In the genomic region with DNA sequence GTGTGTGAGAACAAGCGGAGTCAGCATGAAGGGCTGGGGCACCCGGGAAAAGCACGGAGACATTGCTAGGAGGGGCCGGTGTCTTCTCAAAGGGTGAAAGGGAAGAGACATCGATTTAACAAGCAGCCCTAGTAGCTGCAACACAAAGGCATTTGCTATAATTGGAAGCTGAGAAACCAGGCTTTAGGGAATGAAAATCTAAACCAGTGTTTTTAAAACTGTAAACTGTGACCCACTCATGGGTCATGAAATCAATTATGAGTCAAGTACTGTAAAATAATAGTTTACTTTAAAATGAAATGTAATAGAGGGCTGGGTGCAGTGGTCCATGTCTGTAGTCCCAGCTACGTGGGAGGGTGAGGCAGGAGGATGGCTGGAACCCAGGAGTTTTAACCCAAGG, we compare ENCODE assay signal across 20 cellular contexts.
DNase-seq lines count a peak whose midpoint lies in the region; ATAC-seq and TF ChIP-seq lines count a peak whose summit lies in the region.
"Had no signal": no experiment of that assay in that cellular context is flagged by ENCODE, and none has a peak within 500 bp of the region (broad histone marks: within the 10 kb centered on the region; RNA-seq: fewer than 3 reads in every experiment).

No MANE protein-coding gene starts in this region.

- H3K14ac ChIP-seq in mesenchymal stem cell (ENCODE audit: low read length in 2 of 2), result no peak overlapping the region

- DNase-seq in NCI-H2107 treated with DMSO at 0.1 percent for 48 hours (lab: John Stamatoyannopoulos, UW; ENCODE audit: unreplicated experiment) (peak; percentile 24), NCI-H2107 (lab: John Stamatoyannopoulos, UW) (no peak), LoVo (ENCODE audit: low spot score) (peak; percentile 20), coronary artery (ENCODE audit: low spot score) (peak; percentile 5), mesenchymal stem cell (no peak), NCI-H1417 treated with DMSO at 0.1 percent for 48 hours (lab: John Stamatoyannopoulos, UW) (no peak), T-helper 17 cell (no peak)
- DNase-seq: 8988T, Caco-2, DMS53, NCI-H1105 treated with DMSO at 0.1 percent for 48 hours, NCI-H187 treated with DMSO at 0.1 percent for 48 hours, NCI-H345, NCI-H69, PC-9 had no signal

- H3K36me3 Mint-ChIP-seq in T-helper 17 cell (ENCODE audit: low read depth), result peaks cover 6% of the 10 kb centered on the region

- H3K4me1 Mint-ChIP-seq in T-helper 17 cell, result peaks cover 5% of the 10 kb centered on the region

- H3K27ac Mint-ChIP-seq in T-helper 17 cell, result no peak overlapping the region
- H3K27ac Mint-ChIP-seq: CD14-positive monocyte, GM23338 had no signal

- no peak overlapping the region for H2BK120ac ChIP-seq in mesenchymal stem cell (ENCODE audit: low read depth, low read length)

- H3K36me3 ChIP-seq in mesenchymal stem cell (ENCODE audit: control insufficient read depth in 1 of 2, insufficient read depth in 2 of 2, low read depth in 1 of 2, low read length in 2 of 2), result no peaks in the 10 kb centered on the region

- no peak overlapping the region for H2BK12ac ChIP-seq in mesenchymal stem cell (ENCODE audit: low read length in 2 of 2)

- H2BK15ac ChIP-seq in mesenchymal stem cell (ENCODE audit: low read depth, poor library complexity, severe bottlenecking), result peak overlapping the region; percentile 67

- no peaks in the 10 kb centered on the region for H3K27me3 Mint-ChIP-seq in T-helper 17 cell

- H3K27me3 ChIP-seq in mesenchymal stem cell (ENCODE audit: control insufficient read depth in 1 of 2, insufficient read depth in 1 of 2, low read length in 2 of 2), result no peaks in the 10 kb centered on the region

- no peak overlapping the region for H2BK5ac ChIP-seq in mesenchymal stem cell (ENCODE audit: low read depth, low read length, poor library complexity, severe bottlenecking)

- H3K79me1 ChIP-seq in mesenchymal stem cell (replicated peaks; ENCODE audit: low read length, poor library complexity, severe bottlenecking), result no peaks in the 10 kb centered on the region

- peaks cover 14% of the 10 kb centered on the region for H3K4me1 ChIP-seq in mesenchymal stem cell (ENCODE audit: control insufficient read depth, insufficient read depth, low read depth, low read length)
- H3K4me1 ChIP-seq: Caco-2 had no signal

- no peak for ATAC-seq in GM18907 (IDR thresholded peaks at IDR 0.05; ENCODE audit: unreplicated experiment)
- ATAC-seq in T-helper 17 cell, result no peak
- ATAC-seq: GM12878, GM23338, K562 had no signal

- H3K4me3 ChIP-seq in coronary artery (no peak overlapping the region), mesenchymal stem cell (ENCODE audit: insufficient read depth in 1 of 2, low read depth in 1 of 2, low read length in 2 of 2) (peak overlapping the region in 1 of 2 experiments; percentile 48)
- H3K4me3 ChIP-seq: GM12878, GM23338, K562, PC-9 had no signal

- no peak overlapping the region for H2AK5ac ChIP-seq in mesenchymal stem cell (ENCODE audit: low read length, severe bottlenecking)

- H3K4me2 ChIP-seq in mesenchymal stem cell (ENCODE audit: low read length, poor library complexity, severe bottlenecking), result peak overlapping the region; percentile 40
- H3K4me2 ChIP-seq: GM23338, PC-9 had no signal

- no peak for TF ChIP-seq CTCF in coronary artery (IDR thresholded peaks at IDR 0.05)

- H3K18ac ChIP-seq in mesenchymal stem cell (ENCODE audit: low read depth in 1 of 2, low read length in 2 of 2), result no peak overlapping the region

- H3K4ac ChIP-seq in mesenchymal stem cell (ENCODE audit: low read depth in 1 of 2, low read length in 2 of 2), result no peak overlapping the region

- 89% methylated on average over 6 of the region's 6 CpGs for WGBS in mesenchymal stem cell

- H3K27ac ChIP-seq in coronary artery (no peak overlapping the region), mesenchymal stem cell (ENCODE audit: low read length, poor library complexity, severe bottlenecking) (peak overlapping the region; percentile 17)
- H3K27ac ChIP-seq: PC-9 had no signal

- H2AFZ ChIP-seq in mesenchymal stem cell (ENCODE audit: low read depth, low read length), result no peak overlapping the region
- H2AFZ ChIP-seq: GM23338, PC-9 had no signal

- H4K8ac ChIP-seq in mesenchymal stem cell (ENCODE audit: low read length), result no peak overlapping the region

- H3K4me3 Mint-ChIP-seq in T-helper 17 cell, result no peak overlapping the region
- H3K4me3 Mint-ChIP-seq: CD14-positive monocyte, GM23338 had no signal

- H4K91ac ChIP-seq in mesenchymal stem cell (ENCODE audit: low read length), result no peak overlapping the region

- peak overlapping the region; percentile 47 for H3K9ac ChIP-seq in mesenchymal stem cell (ENCODE audit: low read length)

- no peaks in the 10 kb centered on the region for H3K9me3 ChIP-seq in mesenchymal stem cell (ENCODE audit: control insufficient read depth, low read length)
- H3K9me3 ChIP-seq in T-helper 17 cell (ENCODE audit: control insufficient read depth, low read length, poor library complexity, severe bottlenecking), result no peaks in the 10 kb centered on the region
- H3K9me3 ChIP-seq: Caco-2 had no signal

- H3K23ac ChIP-seq in mesenchymal stem cell (ENCODE audit: low read length in 2 of 2), result no peak overlapping the region

Comparison
In these comparisons a context has a peak if more than half of its experiments do, and no peak if none do; other contexts are left out.
1. DNase-seq: peak in NCI-H2107 treated with DMSO at 0.1 percent for 48 hours (single experiment), LoVo (single experiment) and coronary artery (single experiment); none in NCI-H2107 (single experiment), mesenchymal stem cell (single experiment), NCI-H1417 treated with DMSO at 0.1 percent for 48 hours (single experiment) and T-helper 17 cell (0 of 3).